13 cellular contexts compared by ENCODE assay signal in the genomic region with DNA sequence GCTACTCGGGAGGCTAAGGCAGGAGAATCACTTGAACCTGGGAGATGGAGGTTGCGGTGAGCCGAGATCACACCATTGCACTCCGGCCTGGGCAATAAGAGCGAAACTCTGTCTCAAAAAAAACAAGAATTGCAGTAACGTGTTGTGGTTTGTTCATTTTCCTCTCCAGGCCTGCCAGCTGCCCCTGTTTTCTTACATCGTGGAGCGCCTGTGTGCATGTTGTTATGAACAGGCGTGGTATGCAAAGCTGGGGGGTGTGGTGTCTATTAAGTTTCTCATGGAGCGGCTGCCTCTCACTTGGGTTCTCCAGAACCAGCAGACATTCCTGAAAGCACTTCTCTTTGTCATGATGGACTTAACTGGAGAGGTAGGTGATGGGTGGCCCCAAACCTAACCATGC. TPM values are rescaled to one million over a fixed set of nuclear protein-coding genes. Genes with fewer than 3 reads are reported as not detected.
DNase-seq lines count a peak whose midpoint lies in the region; ATAC-seq lines count a peak whose summit lies in the region.
"Had no signal": no experiment of that assay in that cellular context is flagged by ENCODE, and none has a peak within 500 bp of the region (broad histone marks: within the 10 kb centered on the region; RNA-seq: fewer than 3 reads in every experiment).

No MANE protein-coding gene starts in this region.

- H3K9me3 Mint-ChIP-seq in activated CD4-positive, alpha-beta memory T cell treated with anti-CD3 and anti-CD28 coated beads, Interleukin-2, amount 10 ng/mL, durations not matched to agents 7 days and 5 days, result no peaks in the 10 kb centered on the region

- H3K4me1 Mint-ChIP-seq in activated CD4-positive, alpha-beta memory T cell treated with anti-CD3 and anti-CD28 coated beads, Interleukin-2, amount 10 ng/mL, durations not matched to agents 7 days and 5 days, result peaks cover 22% of the 10 kb centered on the region

- H3K4me3 Mint-ChIP-seq in activated CD4-positive, alpha-beta memory T cell treated with anti-CD3 and anti-CD28 coated beads, Interleukin-2, amount 10 ng/mL, durations not matched to agents 7 days and 5 days, result no peak overlapping the region

- peak overlapping the region; percentile 82 for H3K27ac Mint-ChIP-seq in activated CD4-positive, alpha-beta memory T cell treated with anti-CD3 and anti-CD28 coated beads, Interleukin-2, amount 10 ng/mL, durations not matched to agents 7 days and 5 days

- CTCF ChIA-PET in activated CD4-positive, alpha-beta memory T cell treated with anti-CD3 and anti-CD28 coated beads, Interleukin-2, amount 10 ng/mL, durations not matched to agents 7 days and 5 days (lab: Charles Lee), result no interaction called here

- no peaks in the 10 kb centered on the region for H3K27me3 Mint-ChIP-seq in activated CD4-positive, alpha-beta memory T cell treated with anti-CD3 and anti-CD28 coated beads, Interleukin-2, amount 10 ng/mL, durations not matched to agents 7 days and 5 days

- peak; percentile 36 for ATAC-seq in HG02981 (IDR thresholded peaks at IDR 0.05; ENCODE audit: unreplicated experiment)
- ATAC-seq in HG03135 (IDR thresholded peaks at IDR 0.05; ENCODE audit: unreplicated experiment), result no peak
- ATAC-seq: heart right ventricle, left lung had no signal

- POLR2A ChIA-PET in activated CD4-positive, alpha-beta memory T cell treated with anti-CD3 and anti-CD28 coated beads, Interleukin-2, amount 10 ng/mL, durations not matched to agents 7 days and 5 days (lab: Charles Lee), result interaction anchor here (0.6 to 1.5 kb wide), 7 partner anchors 9 to 415 kb away, joined by 3 to 5 read pairs (median 3); no protein-coding TSS in a partner anchor

- peaks cover 78% of the 10 kb centered on the region for H3K36me3 Mint-ChIP-seq in activated CD4-positive, alpha-beta memory T cell treated with anti-CD3 and anti-CD28 coated beads, Interleukin-2, amount 10 ng/mL, durations not matched to agents 7 days and 5 days (ENCODE audit: low read depth)

- peak; percentile 17 for DNase-seq in stimulated activated CD4-positive, alpha-beta T cell treated with anti-CD3 and anti-CD28 coated beads, Interleukin-4, amount 100 ng/mL, for 24 hours
- DNase-seq in stimulated activated CD4-positive, alpha-beta T cell treated with anti-CD3 and anti-CD28 coated beads, Interleukin-4, amount 100 ng/mL, for 4 hours, result no peak
- peak; percentile 45 for DNase-seq in activated CD4-positive, alpha-beta memory T cell treated with anti-CD3 and anti-CD28 coated beads, Interleukin-2, amount 10 ng/mL, durations not matched to agents 7 days and 5 days
- DNase-seq in T-helper 9 cell (no peak), MV-4-11 (lab: John Stamatoyannopoulos, UW) (no peak), HK-2 (ENCODE audit: unreplicated experiment) (no peak)
- DNase-seq: EL, HCEC 1CT, heart right ventricle, left lung, NCI-H446 treated with DMSO at 0.1 percent for 48 hours had no signal

RNA-seq across cellular contexts. Expression of gene TRRAP, which starts 52.1 kb away (rescaled TPM):
- 10 to 100 TPM; 47.8 to 54.3 TPM for total RNA-seq in activated CD4-positive, alpha-beta memory T cell treated with anti-CD3 and anti-CD28 coated beads, Interleukin-2, amount 10 ng/mL, durations not matched to agents 7 days and 5 days

Comparison
In these comparisons a context has a peak if more than half of its experiments do, and no peak if none do; other contexts are left out.
1. DNase-seq: peak in stimulated activated CD4-positive, alpha-beta T cell treated with anti-CD3 and anti-CD28 coated beads, Interleukin-4, amount 100 ng/mL, for 24 hours (single experiment) and activated CD4-positive, alpha-beta memory T cell treated with anti-CD3 and anti-CD28 coated beads, Interleukin-2, amount 10 ng/mL, durations not matched to agents 7 days and 5 days (single experiment); none in stimulated activated CD4-positive, alpha-beta T cell treated with anti-CD3 and anti-CD28 coated beads, Interleukin-4, amount 100 ng/mL, for 4 hours (0 of 2), T-helper 9 cell (single experiment), MV-4-11 (single experiment) and HK-2 (single experiment).